In the genomic region with DNA sequence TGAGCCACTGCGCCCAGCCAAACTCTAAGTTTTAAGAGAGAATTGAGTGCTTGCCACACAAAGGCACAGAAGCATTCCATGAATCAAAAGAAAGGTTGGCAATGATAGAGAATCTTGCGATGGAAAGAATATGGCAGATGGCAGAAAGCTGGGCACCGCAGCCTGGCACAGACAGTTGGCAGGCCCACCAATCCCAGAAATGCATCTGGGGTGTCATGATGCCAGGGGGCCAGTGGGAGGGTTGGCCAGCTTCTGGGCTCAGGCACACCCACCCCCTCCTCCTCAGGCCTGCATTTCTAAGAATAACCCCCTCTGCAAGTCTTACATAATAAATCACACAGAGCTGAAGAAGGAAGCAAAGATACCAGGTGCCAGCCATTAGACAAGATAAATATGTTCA, we compare ENCODE assay signal across 26 cellular contexts.
"Had no signal": no experiment of that assay in that cellular context is flagged by ENCODE, and none has a peak within 500 bp of the region (broad histone marks: within the 10 kb centered on the region; RNA-seq: fewer than 3 reads in every experiment).

No MANE protein-coding gene starts in this region.

- H3K4me3 Mint-ChIP-seq: activated CD4-positive, alpha-beta memory T cell treated with anti-CD3 and anti-CD28 coated beads for 36 hours; activated CD4-positive, alpha-beta T cell treated with anti-CD3 and anti-CD28 coated beads for 36 hours; activated CD4-positive, alpha-beta T cell treated with anti-CD3 and anti-CD28 coated beads, Interleukin-2, amount 10 ng/mL, durations not matched to agents 24 days and 14 days; activated CD8-positive, alpha-beta memory T cell treated with anti-CD3 and anti-CD28 coated beads, Interleukin-2, amount 10 ng/mL, durations not matched to agents 7 days and 5 days; activated CD8-positive, alpha-beta T cell treated with anti-CD3 and anti-CD28 coated beads, Interleukin-2, amount 10 ng/mL, durations not matched to agents 7 days and 5 days; activated naive CD4-positive, alpha-beta T cell treated with anti-CD3 and anti-CD28 coated beads for 36 hours; activated naive CD4-positive, alpha-beta T cell treated with anti-CD3 and anti-CD28 coated beads, Interleukin-2, amount 50 U/mL, for 24 hours; activated naive CD8-positive, alpha-beta T cell treated with anti-CD3 and anti-CD28 coated beads for 36 hours; activated naive CD8-positive, alpha-beta T cell treated with anti-CD3 and anti-CD28 coated beads, Interleukin-2, amount 50 U/mL, for 24 hours; activated T-helper 1 cell treated with anti-CD3 and anti-CD28 coated beads, Interleukin-12 subunit alpha, Interleukin-12 subunit beta, Interleukin-2, Interleukin-4 antibody, amounts not matched to agents 30 ng/mL and 10 ng/mL and 1 ng/mL, durations not matched to agents 14 hours and 24 hours and 36 hours; central memory CD8-positive, alpha-beta T cell had no signal

- H3K27ac ChIP-seq: adrenal gland, brain microvascular endothelial cell had no signal

- H3K27ac Mint-ChIP-seq: activated CD4-positive, alpha-beta memory T cell treated with anti-CD3 and anti-CD28 coated beads for 36 hours; activated CD4-positive, alpha-beta T cell treated with anti-CD3 and anti-CD28 coated beads for 36 hours; activated CD4-positive, alpha-beta T cell treated with anti-CD3 and anti-CD28 coated beads, Interleukin-2, amount 10 ng/mL, durations not matched to agents 24 days and 14 days; activated CD8-positive, alpha-beta memory T cell treated with anti-CD3 and anti-CD28 coated beads, Interleukin-2, amount 10 ng/mL, durations not matched to agents 7 days and 5 days; activated CD8-positive, alpha-beta T cell treated with anti-CD3 and anti-CD28 coated beads, Interleukin-2, amount 10 ng/mL, durations not matched to agents 7 days and 5 days; activated naive CD4-positive, alpha-beta T cell treated with anti-CD3 and anti-CD28 coated beads for 36 hours; activated naive CD4-positive, alpha-beta T cell treated with anti-CD3 and anti-CD28 coated beads, Interleukin-2, amount 50 U/mL, for 24 hours; activated naive CD8-positive, alpha-beta T cell treated with anti-CD3 and anti-CD28 coated beads for 36 hours; activated naive CD8-positive, alpha-beta T cell treated with anti-CD3 and anti-CD28 coated beads, Interleukin-2, amount 50 U/mL, for 24 hours; activated T-helper 1 cell treated with anti-CD3 and anti-CD28 coated beads, Interleukin-12 subunit alpha, Interleukin-12 subunit beta, Interleukin-2, Interleukin-4 antibody, amounts not matched to agents 30 ng/mL and 10 ng/mL and 1 ng/mL, durations not matched to agents 14 hours and 24 hours and 36 hours; activated T-helper 2 cell treated with anti-CD3 and anti-CD28 coated beads, Interferon-gamma antibody, Interleukin-2, Interleukin-4, amounts not matched to agents 10 μg/mL and 5 μg/mL and 100 μg/mL, durations not matched to agents 14 hours and 24 hours and 36 hours had no signal

- H3K4me1 Mint-ChIP-seq: activated CD4-positive, alpha-beta T cell treated with anti-CD3 and anti-CD28 coated beads for 36 hours; activated CD4-positive, alpha-beta T cell treated with anti-CD3 and anti-CD28 coated beads, Interleukin-2, amount 10 ng/mL, durations not matched to agents 24 days and 14 days; activated CD8-positive, alpha-beta memory T cell treated with anti-CD3 and anti-CD28 coated beads, Interleukin-2, amount 10 ng/mL, durations not matched to agents 7 days and 5 days; activated naive CD4-positive, alpha-beta T cell treated with anti-CD3 and anti-CD28 coated beads, Interleukin-2, amount 50 U/mL, for 24 hours; activated naive CD8-positive, alpha-beta T cell treated with anti-CD3 and anti-CD28 coated beads for 36 hours; activated naive CD8-positive, alpha-beta T cell treated with anti-CD3 and anti-CD28 coated beads, Interleukin-2, amount 50 U/mL, for 24 hours; central memory CD8-positive, alpha-beta T cell had no signal

- H3K4me3 ChIP-seq: adrenal gland had no signal

- ATAC-seq: activated CD4-positive, alpha-beta T cell treated with anti-CD3 and anti-CD28 coated beads for 36 hours; activated CD8-positive, alpha-beta memory T cell treated with anti-CD3 and anti-CD28 coated beads, Interleukin-2, amount 10 ng/mL, durations not matched to agents 7 days and 5 days; activated CD8-positive, alpha-beta T cell treated with anti-CD3 and anti-CD28 coated beads, Interleukin-2, amount 10 ng/mL, durations not matched to agents 7 days and 5 days; activated naive CD8-positive, alpha-beta T cell treated with anti-CD3 and anti-CD28 coated beads, Interleukin-2, amount 50 U/mL, for 24 hours; esophagus mucosa had no signal

- DNase-seq: activated CD4-positive, alpha-beta memory T cell treated with anti-CD3 and anti-CD28 coated beads for 36 hours; activated CD4-positive, alpha-beta T cell treated with anti-CD3 and anti-CD28 coated beads for 36 hours; activated CD4-positive, alpha-beta T cell treated with anti-CD3 and anti-CD28 coated beads, Interleukin-2, amount 10 ng/mL, durations not matched to agents 24 days and 14 days; activated CD4-positive, CD25-positive, alpha-beta regulatory T cell; activated CD4-positive, CD25-positive, alpha-beta regulatory T cell treated with anti-CD3 and anti-CD28 coated beads, Interleukin-2, amount 50 U/mL, for 72 hours; activated CD8-positive, alpha-beta memory T cell treated with anti-CD3 and anti-CD28 coated beads, Interleukin-2, amount 10 ng/mL, durations not matched to agents 7 days and 5 days; activated CD8-positive, alpha-beta memory T cell treated with anti-CD3 and anti-CD28 coated beads, Interleukin-2, amount 50 U/mL, for 4 hours; activated CD8-positive, alpha-beta T cell treated with anti-CD3 and anti-CD28 coated beads, Interleukin-2, amount 10 ng/mL, durations not matched to agents 7 days and 5 days; activated effector memory CD4-positive, alpha-beta T cell treated with anti-CD3 and anti-CD28 coated beads, Interleukin-2, amount 50 U/mL, for 16 hours; activated naive CD4-positive, alpha-beta T cell treated with anti-CD3 and anti-CD28 coated beads for 36 hours; activated naive CD8-positive, alpha-beta T cell treated with anti-CD3 and anti-CD28 coated beads for 36 hours; activated naive CD8-positive, alpha-beta T cell treated with anti-CD3 and anti-CD28 coated beads, Interleukin-2, amount 50 U/mL, for 24 hours; activated T-cell treated with anti-CD3 and anti-CD28 coated beads, Interleukin-2, amount 50 U/mL, for 1 hour; activated T-cell treated with anti-CD3 and anti-CD28 coated beads, Interleukin-2, amount 50 U/mL, for 48 hours; adrenal gland; brain microvascular endothelial cell; cortex of kidney; dermis blood vessel endothelial cell; effector CD8-positive, alpha-beta T cell; head of caudate nucleus; T-helper 2 cell had no signal

- H3K27me3 Mint-ChIP-seq: activated CD4-positive, alpha-beta memory T cell treated with anti-CD3 and anti-CD28 coated beads for 36 hours; activated CD8-positive, alpha-beta memory T cell treated with anti-CD3 and anti-CD28 coated beads, Interleukin-2, amount 10 ng/mL, durations not matched to agents 7 days and 5 days had no signal

- H3K27me3 ChIP-seq: adrenal gland, brain microvascular endothelial cell had no signal
